Comparison of ENCODE assay signal across 28 cellular contexts in the genomic region with DNA sequence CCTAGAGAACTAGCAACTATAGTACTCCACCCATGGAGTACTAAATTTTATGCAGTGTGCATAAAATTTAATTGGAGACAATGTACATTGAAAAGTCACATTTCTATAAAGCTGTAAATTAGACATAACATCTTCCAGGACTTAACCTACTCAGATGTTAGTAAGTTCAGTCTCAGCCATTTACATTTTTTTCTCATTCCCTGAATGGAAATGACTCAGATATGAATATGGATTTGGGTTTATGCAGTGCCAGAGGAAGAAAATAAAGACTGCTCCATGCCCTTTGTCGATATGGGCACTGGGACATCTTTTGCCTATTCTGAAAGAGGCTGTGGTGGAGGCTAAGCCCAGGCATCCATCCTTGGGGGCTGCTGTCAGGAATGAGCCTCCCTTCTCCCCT.
"Had no signal": no experiment of that assay in that cellular context is flagged by ENCODE, and none has a peak within 500 bp of the region (broad histone marks: within the 10 kb centered on the region; RNA-seq: fewer than 3 reads in every experiment).

No MANE protein-coding gene starts in this region.

- H3K27ac ChIP-seq: ascending aorta, body of pancreas, Peyer's patch had no signal

- H3K36me3 ChIP-seq: ascending aorta, Peyer's patch had no signal

- H3K9me3 Mint-ChIP-seq: activated naive CD4-positive, alpha-beta T cell treated with anti-CD3 and anti-CD28 coated beads, Interleukin-2, amount 50 U/mL, for 24 hours had no signal

- H3K27me3 ChIP-seq: ascending aorta, body of pancreas, Peyer's patch had no signal

- H3K4me1 Mint-ChIP-seq: activated CD4-positive, alpha-beta T cell treated with anti-CD3 and anti-CD28 coated beads for 36 hours; activated CD4-positive, alpha-beta T cell treated with anti-CD3 and anti-CD28 coated beads, Interleukin-2, amount 10 ng/mL, durations not matched to agents 7 days and 5 days; activated naive CD4-positive, alpha-beta T cell treated with anti-CD3 and anti-CD28 coated beads, Interleukin-2, amount 50 U/mL, for 24 hours; activated naive CD8-positive, alpha-beta T cell treated with anti-CD3 and anti-CD28 coated beads, Interleukin-2, amount 10 ng/mL, durations not matched to agents 7 days and 5 days; WTC11 had no signal

- H3K4me3 ChIP-seq: ascending aorta, body of pancreas, Peyer's patch had no signal

- H3K9me3 ChIP-seq: ascending aorta, body of pancreas, Peyer's patch had no signal

- DNase-seq: activated CD4-positive, alpha-beta T cell treated with anti-CD3 and anti-CD28 coated beads for 36 hours; activated CD4-positive, alpha-beta T cell treated with anti-CD3 and anti-CD28 coated beads, Interleukin-2, amount 10 ng/mL, durations not matched to agents 7 days and 5 days; activated CD4-positive, alpha-beta T cell treated with anti-CD3 and anti-CD28 coated beads, Interleukin-2, amount 50 U/mL, for 48 hours; activated CD8-positive, alpha-beta T cell treated with anti-CD3 and anti-CD28 coated beads, Interleukin-2, amount 10 ng/mL, durations not matched to agents 7 days and 5 days; activated gamma-delta T cell; activated naive CD4-positive, alpha-beta T cell treated with Interleukin-2 at 50 U/mL for 16 hours; activated naive CD8-positive, alpha-beta T cell treated with anti-CD3 and anti-CD28 coated beads, Interleukin-2, amount 10 ng/mL, durations not matched to agents 7 days and 5 days; activated T-cell treated with anti-CD3 and anti-CD28 coated beads, Interleukin-2, amount 50 U/mL, for 24 hours; amygdala; body of pancreas; caudate nucleus; cerebellar nuclear complex; NCI-H1105; NCI-H1436; NCI-H1694; NCI-H2029; NCI-H345; NCI-H524 treated with DMSO at 0.1 percent for 48 hours; Peyer's patch; RPMI8226; SHP77 treated with DMSO at 0.1 percent for 48 hours had no signal

- ATAC-seq: activated CD4-positive, alpha-beta T cell treated with anti-CD3 and anti-CD28 coated beads for 36 hours; activated CD4-positive, CD25-positive, alpha-beta regulatory T cell treated with anti-CD3 and anti-CD28 coated beads, Interleukin-2, amount 50 U/mL, for 24 hours; activated CD8-positive, alpha-beta T cell treated with anti-CD3 and anti-CD28 coated beads, Interleukin-2, amount 10 ng/mL, durations not matched to agents 7 days and 5 days; body of pancreas; WTC11 had no signal

- H3K27ac Mint-ChIP-seq: activated CD4-positive, alpha-beta T cell treated with anti-CD3 and anti-CD28 coated beads for 36 hours; activated CD4-positive, alpha-beta T cell treated with anti-CD3 and anti-CD28 coated beads, Interleukin-2, amount 10 ng/mL, durations not matched to agents 7 days and 5 days; activated CD8-positive, alpha-beta T cell treated with anti-CD3 and anti-CD28 coated beads, Interleukin-2, amount 10 ng/mL, durations not matched to agents 7 days and 5 days; activated naive CD4-positive, alpha-beta T cell treated with anti-CD3 and anti-CD28 coated beads, Interleukin-2, amount 50 U/mL, for 24 hours; activated naive CD8-positive, alpha-beta T cell treated with anti-CD3 and anti-CD28 coated beads, Interleukin-2, amount 10 ng/mL, durations not matched to agents 7 days and 5 days; activated T-cell treated with anti-CD3 and anti-CD28 coated beads, Interleukin-2, amount 50 U/mL, for 24 hours; activated T-helper 2 cell treated with anti-CD3 and anti-CD28 coated beads, Interferon-gamma antibody, Interleukin-2, Interleukin-4, amounts not matched to agents 10 μg/mL and 5 μg/mL and 100 μg/mL, durations not matched to agents 14 hours and 24 hours and 36 hours; T-helper 1 cell treated with Interleukin-12 subunit alpha and Interleukin-12 subunit beta and Interleukin-4 antibody, amounts not matched to agents 30 μg/mL and 1 μg/mL, for 36 hours; T-helper 2 cell treated with Interferon-gamma antibody and Interleukin-4, amounts not matched to agents 5 μg/mL and 100 μg/mL, for 36 hours; WTC11 had no signal

- H3K4me1 ChIP-seq: ascending aorta, body of pancreas, Peyer's patch had no signal

- H3K36me3 Mint-ChIP-seq: activated naive CD4-positive, alpha-beta T cell treated with anti-CD3 and anti-CD28 coated beads, Interleukin-2, amount 50 U/mL, for 24 hours; activated naive CD8-positive, alpha-beta T cell treated with anti-CD3 and anti-CD28 coated beads, Interleukin-2, amount 10 ng/mL, durations not matched to agents 7 days and 5 days; WTC11 had no signal

- H3K4me3 Mint-ChIP-seq: activated CD4-positive, alpha-beta T cell treated with anti-CD3 and anti-CD28 coated beads for 36 hours; activated CD4-positive, alpha-beta T cell treated with anti-CD3 and anti-CD28 coated beads, Interleukin-2, amount 10 ng/mL, durations not matched to agents 7 days and 5 days; activated CD8-positive, alpha-beta T cell treated with anti-CD3 and anti-CD28 coated beads, Interleukin-2, amount 10 ng/mL, durations not matched to agents 7 days and 5 days; activated naive CD4-positive, alpha-beta T cell treated with anti-CD3 and anti-CD28 coated beads, Interleukin-2, amount 50 U/mL, for 24 hours; activated naive CD8-positive, alpha-beta T cell treated with anti-CD3 and anti-CD28 coated beads, Interleukin-2, amount 10 ng/mL, durations not matched to agents 7 days and 5 days; activated T-cell treated with anti-CD3 and anti-CD28 coated beads, Interleukin-2, amount 50 U/mL, for 24 hours; T-helper 1 cell treated with Interleukin-12 subunit alpha and Interleukin-12 subunit beta and Interleukin-4 antibody, amounts not matched to agents 30 μg/mL and 1 μg/mL, for 36 hours; T-helper 2 cell treated with Interferon-gamma antibody and Interleukin-4, amounts not matched to agents 5 μg/mL and 100 μg/mL, for 36 hours; WTC11 had no signal

- H3K27me3 Mint-ChIP-seq: activated CD4-positive, alpha-beta T cell treated with anti-CD3 and anti-CD28 coated beads for 36 hours; activated CD4-positive, alpha-beta T cell treated with anti-CD3 and anti-CD28 coated beads, Interleukin-2, amount 10 ng/mL, durations not matched to agents 7 days and 5 days; activated naive CD4-positive, alpha-beta T cell treated with anti-CD3 and anti-CD28 coated beads, Interleukin-2, amount 50 U/mL, for 24 hours; activated naive CD8-positive, alpha-beta T cell treated with anti-CD3 and anti-CD28 coated beads, Interleukin-2, amount 10 ng/mL, durations not matched to agents 7 days and 5 days; activated T-cell treated with anti-CD3 and anti-CD28 coated beads, Interleukin-2, amount 50 U/mL, for 24 hours had no signal
